7 cellular contexts compared by ENCODE assay signal in the genomic region with DNA sequence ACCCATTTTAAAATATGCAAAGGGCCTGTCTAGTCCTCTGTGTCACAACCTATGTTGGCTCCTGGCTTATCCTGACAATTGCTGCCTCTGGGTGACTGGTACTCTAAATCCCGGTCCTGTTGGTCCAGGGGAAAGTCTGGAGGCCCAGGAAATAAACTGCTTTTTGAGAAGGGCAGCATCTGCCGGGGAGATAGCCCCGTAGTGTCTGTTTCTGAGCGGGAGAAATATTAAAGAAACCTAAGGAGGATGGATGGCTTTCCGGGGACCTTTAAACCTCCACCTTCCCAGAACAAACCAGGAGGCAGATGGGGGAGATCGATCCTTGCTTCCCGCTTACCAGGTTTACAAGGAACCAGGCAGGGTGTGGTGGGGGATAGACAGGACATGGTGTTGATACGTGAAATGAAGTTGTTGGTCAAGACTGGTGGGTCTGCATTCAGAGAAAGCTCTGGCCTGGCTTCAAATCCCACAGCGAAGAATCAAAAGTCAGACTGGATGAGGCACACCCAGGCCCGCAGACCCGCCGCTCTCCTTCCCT. TPM values are rescaled to one million over a fixed set of nuclear protein-coding genes. Genes with fewer than 3 reads are reported as not detected.
DNase-seq lines count a peak whose midpoint lies in the region; ATAC-seq and TF ChIP-seq lines count a peak whose summit lies in the region.
"Had no signal": no experiment of that assay in that cellular context is flagged by ENCODE, and none has a peak within 500 bp of the region (broad histone marks: within the 10 kb centered on the region; RNA-seq: fewer than 3 reads in every experiment).

No MANE protein-coding gene starts in this region.

- TF ChIP-seq CTCF in Calu3 (IDR thresholded peaks at IDR 0.05; ENCODE audit: unreplicated experiment) (no peak), mesothelial cell of epicardium (IDR thresholded peaks at IDR 0.05; ENCODE audit: unreplicated experiment) (no peak)

- intact Hi-C loops in Calu3 (cut with micrococcal nuclease; ENCODE audit: unreplicated experiment), result loop anchor here (5.0 kb wide), 3 partner anchors 34 to 49 kb away; a partner anchor contains a TSS

- H3K9me3 ChIP-seq in adipocyte (ENCODE audit: control insufficient read depth, low read length), result no peaks in the 10 kb centered on the region
- H3K9me3 ChIP-seq: SJSA1 had no signal

- H3K36me3 ChIP-seq in adipocyte (ENCODE audit: control insufficient read depth, insufficient read depth, low read length, severe bottlenecking), result peaks cover 4% of the 10 kb centered on the region
- H3K36me3 ChIP-seq: SJSA1 had no signal

- H3K36me3 Mint-ChIP-seq in Calu3 (ENCODE audit: insufficient read depth, unreplicated experiment) (peaks cover 51% of the 10 kb centered on the region), mesothelial cell of epicardium (peaks cover 17% of the 10 kb centered on the region)

- BruUV-seq in Calu3 (replicated peaks; lab: Mats Ljungman, UMichigan), result no TSS peak

- peak overlapping the region; percentile 68 for H3K4me3 Mint-ChIP-seq in Calu3 (ENCODE audit: low read depth, unreplicated experiment)
- H3K4me3 Mint-ChIP-seq in mesothelial cell of epicardium, result peak overlapping the region; percentile 89

- H3K27ac Mint-ChIP-seq in Calu3 (ENCODE audit: unreplicated experiment), result peak overlapping the region; percentile 77
- peak overlapping the region; percentile 99 for H3K27ac Mint-ChIP-seq in mesothelial cell of epicardium

- peaks cover 28% of the 10 kb centered on the region for H3K4me1 Mint-ChIP-seq in Calu3 (ENCODE audit: low read depth, unreplicated experiment)
- H3K4me1 Mint-ChIP-seq in mesothelial cell of epicardium, result peaks cover 57% of the 10 kb centered on the region

- CTCF ChIA-PET in Calu3 (lab: Charles Lee), result interaction anchor here (0.6 to 2.2 kb wide), 7 partner anchors 14 to 1024 kb away, joined by 3 to 5 read pairs (median 3); no protein-coding TSS in a partner anchor

- no peak for DNase-seq in Calu3
- no peak for DNase-seq in adipocyte (ENCODE audit: low read depth)
- no peak for DNase-seq in mesothelial cell of epicardium (ENCODE audit: low spot score in 2 of 2, unreplicated experiment in 2 of 2)
- DNase-seq in activated gamma-delta T cell treated with Interleukin-2 at 50 U/mL for 16 hours, result no peak

- H3K4me3 ChIP-seq in adipocyte (ENCODE audit: low read length), result peak overlapping the region; percentile 95
- H3K4me3 ChIP-seq: SJSA1 had no signal

- H3K27me3 ChIP-seq in adipocyte (replicated peaks; ENCODE audit: control insufficient read depth, insufficient read depth, low read length), result no peaks in the 10 kb centered on the region
- H3K27me3 ChIP-seq: SJSA1 had no signal

- H3K9ac ChIP-seq in adipocyte (ENCODE audit: low read length), result peak overlapping the region; percentile 99

- peaks cover 26% of the 10 kb centered on the region for H3K4me1 ChIP-seq in adipocyte (ENCODE audit: control insufficient read depth, insufficient read depth, low read length)

- ATAC-seq in GM19023 (IDR thresholded peaks at IDR 0.05; ENCODE audit: unreplicated experiment) (no peak), GM21737 (IDR thresholded peaks at IDR 0.05; ENCODE audit: unreplicated experiment) (no peak)

- no peaks in the 10 kb centered on the region for H3K9me3 Mint-ChIP-seq in Calu3 (ENCODE audit: low read depth, unreplicated experiment)
- no peaks in the 10 kb centered on the region for H3K9me3 Mint-ChIP-seq in mesothelial cell of epicardium

- H3K27me3 Mint-ChIP-seq in Calu3 (ENCODE audit: unreplicated experiment) (peaks cover 56% of the 10 kb centered on the region), mesothelial cell of epicardium (ENCODE audit: low read depth) (no peaks in the 10 kb centered on the region)

RNA-seq across cellular contexts. Expression of a gene that starts 3.8 kb away (rescaled TPM):
- total RNA-seq in Calu3 (2022) (24.5 and 32.6 TPM in 2 replicates), mesothelial cell of epicardium (46.6 to 47.2 TPM (median 46.7 TPM) in 3 replicates)

RNA-seq across cellular contexts. Expression of a gene that starts 10.3 kb away (rescaled TPM):
- total RNA-seq in Calu3 (2022) (not detected in 2 replicates), mesothelial cell of epicardium (0.24 to 0.43 TPM (median 0.25 TPM) in 3 replicates)
- total RNA-seq: SJSA1 had no signal

RNA-seq across cellular contexts. Expression of a gene that starts 37.0 kb away (rescaled TPM):
- total RNA-seq in Calu3 (2022) (28.0 and 31.1 TPM in 2 replicates), mesothelial cell of epicardium (34.2 to 39.2 TPM (median 34.4 TPM) in 3 replicates)

RNA-seq across cellular contexts. Expression of a gene that starts 48.9 kb away (rescaled TPM):
- total RNA-seq in Calu3 (2022) (151 and 154 TPM in 2 replicates), mesothelial cell of epicardium (282 to 303 TPM (median 282 TPM) in 3 replicates)

RNA-seq across cellular contexts. Expression of a gene that starts 52.5 kb away (rescaled TPM):
- total RNA-seq in Calu3 (2022) (47.2 and 48.5 TPM in 2 replicates), mesothelial cell of epicardium (28.6 to 32.4 TPM (median 31.1 TPM) in 3 replicates)
